Comparison of ENCODE assay signal across 8 cellular contexts in genomic region chr10:88473989-88474883, GRCh38.
A peak's percentile ranks its signal among the peaks of the same experiment; 100 is the strongest.
DNase-seq lines count a peak whose midpoint lies in the region; ATAC-seq, FAIRE-seq and TF ChIP-seq lines count a peak whose summit lies in the region.
"Had no signal": no experiment of that assay in that cellular context is flagged by ENCODE, and none has a peak within 500 bp of the region (broad histone marks: within the 10 kb centered on the region; RNA-seq: fewer than 3 reads in every experiment).

No MANE protein-coding gene starts in this region.

- no peak overlapping the region for H3K4me3 ChIP-seq in esophagus muscularis mucosa
- no peak overlapping the region for H3K4me3 ChIP-seq in tibial artery

- intact Hi-C loops in esophagus muscularis mucosa (cut with DNase I) = no loop called here
- intact Hi-C loops in tibial artery (cut with DNase I; ENCODE audit: low total_unique reads) = no loop called here

- peak overlapping the region in 3 of 4 donors; percentile 49 to 62 (median 57) for H3K27ac ChIP-seq in esophagus muscularis mucosa (replicated peaks in 1 of 4)
- peak overlapping the region; percentile 21 to 48 for H3K27ac ChIP-seq in tibial artery
- H3K27ac ChIP-seq: brain microvascular endothelial cell had no signal

- FAIRE-seq in GM12892 (lab: Jason Lieb, UNC) = no peak

- H3K36me3 ChIP-seq in esophagus muscularis mucosa (no peaks in the 10 kb centered on the region), tibial artery (no peaks in the 10 kb centered on the region)
- H3K36me3 ChIP-seq: brain microvascular endothelial cell had no signal

- H3K4me1 ChIP-seq in esophagus muscularis mucosa = peaks cover 4 to 28% (median 21%) of the 10 kb centered on the region in 4 donors
- H3K4me1 ChIP-seq in tibial artery = peaks cover 0 to 21% (median 7%) of the 10 kb centered on the region in 4 donors

- H3K9me3 ChIP-seq in esophagus muscularis mucosa = no peaks in the 10 kb centered on the region
- no peaks in the 10 kb centered on the region for H3K9me3 ChIP-seq in tibial artery

- TF ChIP-seq POLR2A in esophagus muscularis mucosa (IDR thresholded peaks at IDR 0.05; ENCODE audit: low read depth) (no peak), GM12892 (IDR thresholded peaks at IDR 0.05; ENCODE audit: low read depth, low read length) (no peak)

- DNase-seq in LoVo (ENCODE audit: low spot score) (peak; percentile 64), NCI-H345 (lab: John Stamatoyannopoulos, UW) (peak; percentile 61), esophagus muscularis mucosa (ENCODE audit: extremely low spot score) (no peak), tibial artery (no peak), GM12892 (ENCODE audit: insufficient read length) (no peak)
- DNase-seq: brain microvascular endothelial cell had no signal

- H3K27me3 ChIP-seq in esophagus muscularis mucosa (no peaks in the 10 kb centered on the region), tibial artery (no peaks in the 10 kb centered on the region)
- H3K27me3 ChIP-seq: brain microvascular endothelial cell had no signal

- no peak for TF ChIP-seq EP300 in esophagus muscularis mucosa (IDR thresholded peaks at IDR 0.05)

- TF ChIP-seq CTCF in esophagus muscularis mucosa (IDR thresholded peaks at IDR 0.05) (no peak), tibial artery (IDR thresholded peaks at IDR 0.05) (no peak)

- ATAC-seq in HG03354 (IDR thresholded peaks at IDR 0.05; ENCODE audit: poor library complexity, severe bottlenecking, unreplicated experiment) (no peak), HG03025 (IDR thresholded peaks at IDR 0.05; ENCODE audit: low FRiP score, unreplicated experiment) (no peak)

- WGBS in esophagus muscularis mucosa = 62% methylated on average over 2 of the region's 2 CpGs

Comparison
In these comparisons a context has a peak if more than half of its experiments do, and no peak if none do; other contexts are left out.
1. DNase-seq: peak in LoVo (single experiment) and NCI-H345 (single experiment); none in esophagus muscularis mucosa (single experiment), tibial artery (0 of 2) and GM12892 (single experiment).